ENCODE assay signal across 1 cellular context in genomic region chr1:65471213-65471833, GRCh38.
A peak's percentile ranks its signal among the peaks of the same experiment; 100 is the strongest.
TF ChIP-seq lines count a peak whose summit lies in the region.

No MANE protein-coding gene starts in this region.

TF ChIP-seq in HepG2, 621 proteins besides CTCF, POLR2A, EP300 and RAD21 (continues in another document):
- TF ChIP-seq MLX (CRISPR knock-in tag; IDR thresholded peaks at IDR 0.05) = peak; percentile 92
- TF ChIP-seq ZNF710 (CRISPR knock-in tag; IDR thresholded peaks at IDR 0.05; ENCODE audit: borderline replicate concordance) = 0 out of 2 replicates have a peak, but pooled peaks have one; percentile 46
- no peak for TF ChIP-seq RFXAP (CRISPR knock-in tag; IDR thresholded peaks at IDR 0.05; ENCODE audit: borderline replicate concordance)
- TF ChIP-seq ASH2L (IDR thresholded peaks at IDR 0.05; ENCODE audit: insufficient read length, low read depth, low read length) = peak; percentile 99
- TF ChIP-seq MEIS1 (CRISPR knock-in tag; IDR thresholded peaks at IDR 0.05; ENCODE audit: borderline replicate concordance) = 0 out of 2 replicates have a peak, but pooled peaks have one; percentile 71
- TF ChIP-seq FOXK2 (IDR thresholded peaks at IDR 0.05) = peak; percentile 38; the same call in 1 of the 2 replicates
- TF ChIP-seq FOXK1 (CRISPR knock-in tag; IDR thresholded peaks at IDR 0.05; ENCODE audit: borderline replicate concordance, low read depth) = peak; percentile 62
- TF ChIP-seq PPARG (CRISPR knock-in tag; conservative IDR thresholded peaks at IDR 0.05) = peak; percentile 98
- no peak for TF ChIP-seq ATF1 (CRISPR knock-in tag; IDR thresholded peaks at IDR 0.05)
- TF ChIP-seq RFX5 (IDR thresholded peaks at IDR 0.05; ENCODE audit: low read depth, low read length) = no peak
- no peak for TF ChIP-seq ZNF589 (CRISPR knock-in tag; conservative IDR thresholded peaks at IDR 0.05)
- peak; percentile 84 for TF ChIP-seq NR2C2 (CRISPR knock-in tag; IDR thresholded peaks at IDR 0.05; ENCODE audit: borderline replicate concordance)
- TF ChIP-seq IKZF5 (CRISPR knock-in tag; IDR thresholded peaks at IDR 0.05) = peak; percentile 67; the same call in 1 of the 2 replicates
- TF ChIP-seq YEATS4 (CRISPR knock-in tag; IDR thresholded peaks at IDR 0.05; ENCODE audit: borderline replicate concordance) = peak; percentile 30; the same call in 1 of the 2 replicates
- TF ChIP-seq FOXP1 (IDR thresholded peaks at IDR 0.05) = no peak
- peak; percentile 86; the same call in 1 of the 2 replicates for TF ChIP-seq FOXP1 (CRISPR knock-in tag; IDR thresholded peaks at IDR 0.05)
- peak; percentile 65; the same call in 1 of the 2 replicates for TF ChIP-seq ZNF362 (CRISPR knock-in tag; IDR thresholded peaks at IDR 0.05; ENCODE audit: borderline replicate concordance)
- no peak for TF ChIP-seq SOX6 (IDR thresholded peaks at IDR 0.05)
- TF ChIP-seq SOX6 (CRISPR knock-in tag; IDR thresholded peaks at IDR 0.05) = peak; percentile 92
- TF ChIP-seq SKIL (CRISPR knock-in tag; IDR thresholded peaks at IDR 0.05; ENCODE audit: borderline replicate concordance) = peak; percentile 45; the same call in 1 of the 2 replicates
- peak; percentile 77 for TF ChIP-seq HOMEZ (CRISPR knock-in tag; IDR thresholded peaks at IDR 0.05; ENCODE audit: low read depth)
- peak; percentile 37; the same call in 1 of the 2 replicates for TF ChIP-seq TFAP4 (IDR thresholded peaks at IDR 0.05; ENCODE audit: borderline replicate concordance, low read depth)
- no peak for TF ChIP-seq ZNF280B (CRISPR knock-in tag; IDR thresholded peaks at IDR 0.05; ENCODE audit: borderline replicate concordance)
- TF ChIP-seq ETV5 (CRISPR knock-in tag; IDR thresholded peaks at IDR 0.05; ENCODE audit: borderline replicate concordance) = 0 out of 2 replicates have a peak, but pooled peaks have one; percentile 17
- TF ChIP-seq MIER2 (CRISPR knock-in tag; IDR thresholded peaks at IDR 0.05) = 0 out of 2 replicates have a peak, but pooled peaks have one; percentile 34
- TF ChIP-seq ARID5B (CRISPR knock-in tag; IDR thresholded peaks at IDR 0.05) = peak; percentile 93
- TF ChIP-seq KAT7 (CRISPR knock-in tag; IDR thresholded peaks at IDR 0.05; ENCODE audit: borderline replicate concordance) = no peak; the same call in 1 of the 2 replicates
- TF ChIP-seq BRF2 (CRISPR knock-in tag; IDR thresholded peaks at IDR 0.05) = 0 out of 2 replicates have a peak, but pooled peaks have one; percentile 72
- 0 out of 2 replicates have a peak, but pooled peaks have one; percentile 33 for TF ChIP-seq GATAD1 (CRISPR knock-in tag; IDR thresholded peaks at IDR 0.05)
- no peak for TF ChIP-seq ZNF567 (CRISPR knock-in tag; IDR thresholded peaks at IDR 0.05; ENCODE audit: borderline replicate concordance)
- no peak for TF ChIP-seq CBX1 (IDR thresholded peaks at IDR 0.05; ENCODE audit: low read depth)
- peak; percentile 61; the same call in 1 of the 2 replicates for TF ChIP-seq RXRA (CRISPR knock-in tag; IDR thresholded peaks at IDR 0.05)
- TF ChIP-seq ZSCAN5A (CRISPR knock-in tag; IDR thresholded peaks at IDR 0.05; ENCODE audit: borderline replicate concordance) = peak; percentile 56; the same call in 1 of the 2 replicates
- TF ChIP-seq LRRFIP1 (CRISPR knock-in tag; conservative IDR thresholded peaks at IDR 0.05) = no peak
- no peak for TF ChIP-seq ARNT2 (CRISPR knock-in tag; IDR thresholded peaks at IDR 0.05; ENCODE audit: low read depth)
- 0 out of 2 replicates have a peak, but pooled peaks have one; percentile 19 for TF ChIP-seq ERF (CRISPR knock-in tag; IDR thresholded peaks at IDR 0.05)
